Comparison of ENCODE assay signal across 13 cellular contexts in the genomic region with DNA sequence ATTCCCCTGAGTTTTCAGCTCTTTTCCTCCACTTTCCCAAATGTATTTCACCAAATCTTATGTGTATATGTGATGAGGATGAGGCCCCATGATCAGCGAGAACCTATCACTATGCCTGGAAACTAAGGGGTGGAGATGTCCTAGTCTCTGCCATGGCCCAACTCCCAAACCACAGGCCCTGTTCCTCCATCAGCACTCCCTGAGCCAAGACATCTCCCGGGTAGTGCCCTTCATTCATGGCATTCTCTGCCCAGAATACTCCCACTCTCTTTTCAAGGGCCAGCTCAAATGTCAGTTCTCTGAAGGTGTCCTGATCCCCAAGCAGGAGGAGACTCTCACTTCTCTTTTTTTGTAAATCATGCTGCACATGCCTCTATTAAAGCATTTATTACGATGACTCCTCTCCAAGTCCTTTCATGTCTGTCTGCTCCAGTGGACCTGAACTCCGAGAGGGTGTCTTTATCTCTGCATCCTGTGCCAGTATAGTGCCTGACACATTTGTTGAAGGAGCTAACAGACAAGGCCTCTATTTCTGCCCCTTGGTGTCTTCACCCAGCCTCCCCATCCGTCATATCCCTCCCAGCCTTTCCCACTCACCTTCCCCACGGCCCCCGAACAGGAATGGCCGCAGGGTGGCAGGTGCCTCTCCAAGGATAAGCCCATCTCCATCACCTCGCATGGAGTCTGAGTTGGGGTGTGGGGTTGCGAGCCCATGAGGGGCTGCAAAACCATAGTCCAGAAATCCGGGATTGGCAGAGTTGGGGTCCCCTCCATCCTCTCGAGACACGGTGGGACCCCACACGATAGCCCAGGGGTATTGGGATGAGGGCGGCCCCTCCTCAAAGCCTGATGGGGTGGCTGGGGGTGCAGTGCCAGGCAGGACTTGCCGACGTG. TPM values are rescaled to one million over a fixed set of nuclear protein-coding genes. Genes with fewer than 3 reads are reported as not detected.
DNase-seq lines count a peak whose midpoint lies in the region; ATAC-seq and TF ChIP-seq lines count a peak whose summit lies in the region.
"Had no signal": no experiment of that assay in that cellular context is flagged by ENCODE, and none has a peak within 500 bp of the region (broad histone marks: within the 10 kb centered on the region; RNA-seq: fewer than 3 reads in every experiment).

No MANE protein-coding gene starts in this region.

- H3K27ac ChIP-seq in OCI-LY7 (ENCODE audit: low read depth, low read length, poor library complexity, severe bottlenecking): peak overlapping the region; percentile 96
- H3K27ac ChIP-seq: breast epithelium, pancreas, SJCRH30 had no signal

- H3K4me1 Mint-ChIP-seq in memory B cell: peaks cover 41% of the 10 kb centered on the region

- H4K20me1 ChIP-seq in OCI-LY7 (ENCODE audit: insufficient read depth, low read length): no peaks in the 10 kb centered on the region

- POLR2A ChIA-PET in OCI-LY7 (lab: Charles Lee): interaction anchor here (0.7 to 1.9 kb wide), 9 partner anchors 8 to 132 kb away, joined by 3 to 16 read pairs (median 4); a partner anchor contains a TSS

- ATAC-seq in HG02884 (IDR thresholded peaks at IDR 0.05; ENCODE audit: unreplicated experiment) (peak; percentile 48), memory B cell (ENCODE audit: low read depth) (peak; percentile 91)

- H3K9me3 Mint-ChIP-seq in memory B cell: no peaks in the 10 kb centered on the region

- peaks cover 15% of the 10 kb centered on the region for H3K27me3 Mint-ChIP-seq in memory B cell

- peak overlapping the region; percentile 69 for H3K4me3 ChIP-seq in OCI-LY7 (ENCODE audit: low read depth, low read length, poor library complexity, severe bottlenecking)
- H3K4me3 ChIP-seq: breast epithelium, pancreas, SJCRH30 had no signal

- H3K9me3 ChIP-seq in OCI-LY7 (ENCODE audit: low read length): no peaks in the 10 kb centered on the region
- H3K9me3 ChIP-seq: breast epithelium, pancreas, SJCRH30 had no signal

- H3K27ac Mint-ChIP-seq in memory B cell: peak overlapping the region; percentile 15

- H3K36me3 ChIP-seq in OCI-LY7 (ENCODE audit: insufficient read depth, low read length): peaks cover 12% of the 10 kb centered on the region; the same call in 1 of the 2 replicates
- H3K36me3 ChIP-seq: breast epithelium, pancreas, SJCRH30 had no signal

- DNase-seq in CD1c-positive myeloid dendritic cell (ENCODE audit: extremely low spot score): peak; percentile 51
- DNase-seq in OCI-LY7 (ENCODE audit: low spot score): peak; percentile 96
- peak; percentile 39 to 56 for DNase-seq in memory B cell (ENCODE audit: low spot score in 2 of 2)
- no peak for DNase-seq in UCSD-AML1 (lab: John Stamatoyannopoulos, UW; ENCODE audit: unreplicated experiment)
- no peak for DNase-seq in NCI-H69 (lab: John Stamatoyannopoulos, UW)
- no peak for DNase-seq in NCI-H774 (lab: John Stamatoyannopoulos, UW)
- DNase-seq in epidermal melanocyte (ENCODE audit: insufficient read length, low spot score): no peak
- DNase-seq: effector CD4-positive, alpha-beta T cell; NCI-H748 treated with DMSO at 0.1 percent for 48 hours had no signal

- H3K36me3 Mint-ChIP-seq in memory B cell: peaks cover 3% of the 10 kb centered on the region

- no peaks in the 10 kb centered on the region for H3K9me2 ChIP-seq in OCI-LY7 (ENCODE audit: insufficient read depth, low read length)

- CTCF ChIA-PET in OCI-LY7 (lab: Charles Lee; ENCODE audit: unreplicated experiment): interaction anchor here (0.5 to 1.5 kb wide), 4 partner anchors 23 to 86 kb away, joined by 3 to 4 read pairs (median 3); a partner anchor contains a TSS

- H3K79me2 ChIP-seq in OCI-LY7 (ENCODE audit: insufficient read depth, low read depth, low read length): peaks cover 16% of the 10 kb centered on the region; the same call in 1 of the 2 replicates

- H3K4me1 ChIP-seq in OCI-LY7 (ENCODE audit: insufficient read depth, low read length, poor library complexity, severe bottlenecking): peaks cover 82% of the 10 kb centered on the region
- H3K4me1 ChIP-seq: breast epithelium, pancreas had no signal

- peak overlapping the region; percentile 93 for H3K4me2 ChIP-seq in OCI-LY7 (ENCODE audit: low read length)

- no peak overlapping the region for H3K4me3 Mint-ChIP-seq in memory B cell

- no TSS peak for BruUV-seq in OCI-LY7 (replicated peaks; lab: Mats Ljungman, UMichigan)

- TF ChIP-seq CTCF in OCI-LY7 (conservative IDR thresholded peaks at IDR 0.05; ENCODE audit: low read length): no peak

- H2AFZ ChIP-seq in OCI-LY7 (ENCODE audit: low read length): no peak overlapping the region

- intact Hi-C loops in OCI-LY7 (cut with micrococcal nuclease; ENCODE audit: unreplicated experiment): loop anchor here (1.0 to 10.0 kb wide), 6 partner anchors 27 to 272 kb away; a partner anchor contains a TSS

RNA-seq across cellular contexts. Expression of a gene that starts 3.7 kb away (rescaled TPM):
- 0.98 and 1.2 TPM in 2 replicates for total RNA-seq in OCI-LY7 (2014; rRNA removed; shearing (Covaris generic))
- 15.2 and 15.4 TPM in 2 replicates for total RNA-seq in OCI-LY7 (2022)

RNA-seq across cellular contexts. Expression of a gene that starts 7.8 kb away (rescaled TPM):
- 48.2 and 48.6 TPM in 2 replicates for total RNA-seq in OCI-LY7 (2014; rRNA removed; shearing (Covaris generic))
- 95.5 and 109 TPM in 2 replicates for total RNA-seq in OCI-LY7 (2022)

RNA-seq across cellular contexts. Expression of a gene that starts 26.9 kb away (rescaled TPM):
- 64.8 and 71.2 TPM in 2 replicates for total RNA-seq in OCI-LY7 (2014; rRNA removed; shearing (Covaris generic))
- total RNA-seq in OCI-LY7 (2022): 51.1 and 53.8 TPM in 2 replicates

RNA-seq across cellular contexts. Expression of a gene that starts 34.0 kb away (rescaled TPM):
- total RNA-seq in OCI-LY7 (2014; rRNA removed; shearing (Covaris generic)): 27.1 and 38.1 TPM in 2 replicates
- total RNA-seq in OCI-LY7 (2022): 30.8 and 37.0 TPM in 2 replicates

RNA-seq across cellular contexts. Expression of a gene that starts 49.7 kb away (rescaled TPM):
- total RNA-seq in OCI-LY7 (2014; rRNA removed; shearing (Covaris generic)): 3.6 and 4.4 TPM in 2 replicates
- 9.3 and 9.4 TPM in 2 replicates for total RNA-seq in OCI-LY7 (2022)
- total RNA-seq: SJCRH30 had no signal

Comparison
In these comparisons a context has a peak if more than half of its experiments do, and no peak if none do; other contexts are left out.
1. DNase-seq: peak in CD1c-positive myeloid dendritic cell (single experiment), OCI-LY7 (single experiment) and memory B cell (2 of 2); none in UCSD-AML1 (single experiment), NCI-H69 (single experiment), NCI-H774 (single experiment) and epidermal melanocyte (single experiment).